In the genomic region with DNA sequence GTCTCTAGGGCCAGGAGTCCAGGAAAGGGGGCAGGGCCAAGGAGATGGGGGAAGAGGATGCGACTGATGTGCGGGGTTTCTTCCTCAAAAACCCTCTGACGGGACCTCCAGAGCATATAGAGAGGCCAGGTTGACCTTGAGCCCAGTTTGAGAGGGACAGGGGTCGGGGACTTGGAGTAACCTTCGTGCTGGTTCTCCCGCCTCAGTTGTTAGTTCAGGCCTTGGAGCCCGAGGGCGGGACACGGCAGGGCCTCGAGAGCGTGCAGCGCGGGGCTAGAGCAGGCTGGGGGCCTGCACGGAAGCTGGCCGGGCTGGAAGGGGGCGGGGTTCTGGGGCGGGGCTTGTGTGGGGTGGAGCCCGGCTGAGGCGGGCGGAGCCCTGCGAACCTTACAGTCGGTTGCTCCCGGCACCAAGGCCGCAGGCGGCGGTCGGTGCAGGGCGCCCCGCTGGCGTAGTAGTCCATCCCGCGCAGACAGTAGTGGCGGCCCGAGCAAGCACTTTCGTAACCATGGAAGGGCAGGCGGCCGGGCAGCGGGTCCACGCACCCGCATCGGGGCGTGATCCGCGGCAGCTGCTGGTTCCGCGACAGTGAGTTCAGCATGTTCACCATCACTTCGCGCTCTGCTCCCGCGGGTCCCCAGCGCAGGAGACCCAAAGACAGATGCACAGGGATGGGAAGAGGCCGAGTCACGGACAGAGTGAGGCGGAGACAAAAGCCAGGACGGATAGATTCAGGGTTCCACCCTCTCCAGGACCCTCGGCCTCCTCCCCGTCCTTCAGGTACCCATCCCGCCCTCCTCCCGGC, we compare ENCODE assay signal across 8 cellular contexts. TPM values are rescaled to one million over a fixed set of nuclear protein-coding genes. Genes with fewer than 3 reads are reported as not detected.
A peak's percentile ranks its signal among the peaks of the same experiment; 100 is the strongest.
DNase-seq lines count a peak whose midpoint lies in the region; ATAC-seq and TF ChIP-seq lines count a peak whose summit lies in the region.

No MANE protein-coding gene starts in this region.

- no peaks in the 10 kb centered on the region for H3K9me3 Mint-ChIP-seq in MCF 10A (ENCODE audit: unreplicated experiment)

- H3K36me3 ChIP-seq in BE2C, result no peaks in the 10 kb centered on the region

- no peak overlapping the region for H3K4me3 Mint-ChIP-seq in MCF 10A (ENCODE audit: unreplicated experiment)

- no peaks in the 10 kb centered on the region for H3K27me3 Mint-ChIP-seq in MCF 10A (ENCODE audit: insufficient read depth, unreplicated experiment)

- no peaks in the 10 kb centered on the region for H3K9me3 ChIP-seq in BE2C
- peaks cover 2% of the 10 kb centered on the region for H3K9me3 ChIP-seq in iPS-18c (ENCODE audit: control insufficient read depth, insufficient read depth, low read length)

- TF ChIP-seq CTCF in BE2C (IDR thresholded peaks at IDR 0.05; ENCODE audit: low read depth, low read length) (no peak), VCaP (conservative IDR thresholded peaks at IDR 0.05) (no peak), MCF 10A (IDR thresholded peaks at IDR 0.05; ENCODE audit: unreplicated experiment) (no peak)

- no peak overlapping the region for H3K27ac Mint-ChIP-seq in MCF 10A (ENCODE audit: low read depth, unreplicated experiment)

- peak; percentile 34 for DNase-seq in BE2C
- peak; percentile 63 to 72 for DNase-seq in NCI-H1930 (lab: John Stamatoyannopoulos, UW)
- peak; percentile 48 for DNase-seq in MCF 10A (ENCODE audit: unreplicated experiment)
- DNase-seq in skeletal muscle cell (ENCODE audit: low read depth), result peak; percentile 34
- no peak for DNase-seq in GDM1 (lab: John Stamatoyannopoulos, UW)

- no peaks in the 10 kb centered on the region for H3K4me1 ChIP-seq in BE2C

- H3K27ac ChIP-seq in VCaP, result peak overlapping the region; percentile 31; the same call in 1 of the 2 replicates

- no peak overlapping the region for H3K4me3 ChIP-seq in BE2C (ENCODE audit: low read depth, low read length)
- peak overlapping the region; percentile 92 for H3K4me3 ChIP-seq in iPS-18c (ENCODE audit: insufficient read depth, low read depth, low read length)
- peak overlapping the region; percentile 49 for H3K4me3 ChIP-seq in skeletal muscle cell (ENCODE audit: low read depth, low read length)

- BruUV-seq in MCF 10A (replicated peaks; lab: Mats Ljungman, UMichigan), result no TSS peak

- POLR2A ChIA-PET in MCF 10A (lab: Yijun Ruan, JAX), result no interaction called here

- H3K4me1 Mint-ChIP-seq in MCF 10A (ENCODE audit: insufficient read depth, unreplicated experiment), result peaks cover 14% of the 10 kb centered on the region

- CTCF ChIA-PET in MCF 10A (lab: Yijun Ruan, JAX), result interaction anchor here (0.7 to 9.3 kb wide), 7 partner anchors 23 to 231 kb away, joined by 3 to 198 read pairs (median 7); a partner anchor contains a TSS

- no peaks in the 10 kb centered on the region for H3K27me3 ChIP-seq in BE2C

- intact Hi-C loops in MCF 10A (cut with micrococcal nuclease), result no loop called here

- peak; percentile 23 for ATAC-seq in GM21423 (IDR thresholded peaks at IDR 0.05; ENCODE audit: unreplicated experiment)

- no peaks in the 10 kb centered on the region for H3K36me3 Mint-ChIP-seq in MCF 10A (ENCODE audit: insufficient read depth, unreplicated experiment)

RNA-seq across cellular contexts. Expression of a gene that starts 4.0 kb away (rescaled TPM):
- 0.63 TPM for polyA plus RNA-seq in BE2C (2012; ENCODE audit: insufficient read depth, insufficient read length, low read depth)
- total RNA-seq in MCF 10A (2022), result 2.4 and 2.9 TPM in 2 replicates

RNA-seq across cellular contexts. Expression of a gene that starts 51.3 kb away (rescaled TPM):
- 7.3 TPM for polyA plus RNA-seq in BE2C (2012; ENCODE audit: insufficient read depth, insufficient read length, low read depth)
- total RNA-seq in MCF 10A (2022), result 30.6 and 35.0 TPM in 2 replicates

RNA-seq across cellular contexts. Expression of a gene that starts 51.6 kb away (rescaled TPM):
- 0.37 TPM for polyA plus RNA-seq in BE2C (2012; ENCODE audit: insufficient read depth, insufficient read length, low read depth)
- 3.3 and 3.5 TPM in 2 replicates for total RNA-seq in MCF 10A (2022)
